ENCODE assay signal across 8 cellular contexts in the genomic region with DNA sequence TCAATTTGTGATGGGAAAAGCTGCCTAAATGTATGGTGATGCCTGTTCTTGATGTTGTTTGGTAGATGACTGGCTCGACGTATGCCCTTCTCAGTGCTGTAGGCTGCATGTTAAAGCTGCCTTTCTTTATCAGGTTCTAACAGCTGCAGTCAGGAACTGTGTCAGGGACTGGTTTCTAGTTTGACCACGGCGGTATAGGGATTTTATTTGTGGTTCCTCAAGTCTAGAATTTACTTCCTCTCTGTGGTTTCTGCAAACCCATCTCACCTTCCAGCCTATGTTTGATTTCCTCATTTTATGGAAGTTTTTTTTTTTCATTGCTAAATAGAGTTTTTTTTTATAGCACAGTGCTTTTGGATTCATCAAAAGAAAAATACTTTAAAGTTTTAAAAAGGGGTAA.
DNase-seq lines count a peak whose midpoint lies in the region; ATAC-seq and FAIRE-seq lines count a peak whose summit lies in the region.

No MANE protein-coding gene starts in this region.

- H3K9me3 Mint-ChIP-seq in activated naive CD4-positive, alpha-beta T cell treated with anti-CD3 and anti-CD28 coated beads, Interleukin-2, amount 50 U/mL, for 24 hours = no peaks in the 10 kb centered on the region

- no peak for FAIRE-seq in HTR-8/SVneo (lab: Jason Lieb, UNC)

- peak overlapping the region; percentile 19 for H3K27ac Mint-ChIP-seq in activated naive CD4-positive, alpha-beta T cell treated with anti-CD3 and anti-CD28 coated beads, Interleukin-2, amount 50 U/mL, for 24 hours

- ATAC-seq in HG02623 (IDR thresholded peaks at IDR 0.05; ENCODE audit: unreplicated experiment) = peak; percentile 75
- ATAC-seq in stimulated activated naive CD8-positive, alpha-beta T cell treated with anti-CD3 and anti-CD28 coated beads, Interleukin-15, Interleukin-2, amounts not matched to agents 100 U/mL and 50 U/mL, for 24 hours = peak; percentile 66

- no peaks in the 10 kb centered on the region for H3K27me3 Mint-ChIP-seq in activated naive CD4-positive, alpha-beta T cell treated with anti-CD3 and anti-CD28 coated beads, Interleukin-2, amount 50 U/mL, for 24 hours

- no peak for DNase-seq in activated naive CD4-positive, alpha-beta T cell treated with anti-CD3 and anti-CD28 coated beads, Interleukin-2, amount 50 U/mL, for 16 hours
- peak; percentile 98 for DNase-seq in MV-4-11 (lab: John Stamatoyannopoulos, UW)
- DNase-seq in central memory CD4-positive, alpha-beta T cell = peak; percentile 47
- DNase-seq in stimulated activated naive CD8-positive, alpha-beta T cell treated with anti-CD3 and anti-CD28 coated beads, Interleukin-15, Interleukin-2, amounts not matched to agents 100 U/mL and 50 U/mL, for 24 hours = peak; percentile 26
- no peak for DNase-seq in HTR-8/SVneo (ENCODE audit: insufficient read length, low spot score)
- DNase-seq in amniotic stem cell (lab: John Stamatoyannopoulos, UW) = no peak

- H3K4me3 Mint-ChIP-seq in activated naive CD4-positive, alpha-beta T cell treated with anti-CD3 and anti-CD28 coated beads, Interleukin-2, amount 50 U/mL, for 24 hours = peak overlapping the region; percentile 57

- H3K4me1 Mint-ChIP-seq in activated naive CD4-positive, alpha-beta T cell treated with anti-CD3 and anti-CD28 coated beads, Interleukin-2, amount 50 U/mL, for 24 hours = peaks cover 57% of the 10 kb centered on the region

- peaks cover 6% of the 10 kb centered on the region for H3K36me3 Mint-ChIP-seq in activated naive CD4-positive, alpha-beta T cell treated with anti-CD3 and anti-CD28 coated beads, Interleukin-2, amount 50 U/mL, for 24 hours

Comparison
In these comparisons a context has a peak if more than half of its experiments do, and no peak if none do; other contexts are left out.
1. DNase-seq: peak in MV-4-11 (single experiment), central memory CD4-positive, alpha-beta T cell (single experiment) and stimulated activated naive CD8-positive, alpha-beta T cell treated with anti-CD3 and anti-CD28 coated beads, Interleukin-15, Interleukin-2, amounts not matched to agents 100 U/mL and 50 U/mL, for 24 hours (single experiment); none in activated naive CD4-positive, alpha-beta T cell treated with anti-CD3 and anti-CD28 coated beads, Interleukin-2, amount 50 U/mL, for 16 hours (single experiment), HTR-8/SVneo (single experiment) and amniotic stem cell (single experiment).